In genomic region chr3:126983653-126984390, GRCh38 we compare ENCODE assay signal across 1 cellular context.
TF ChIP-seq lines count a peak whose summit lies in the region.

No MANE protein-coding gene starts in this region.

TF ChIP-seq in GM12878, 131 proteins besides CTCF, POLR2A, EP300 and RAD21 (continued from another document):
- TF ChIP-seq MEF2B (IDR thresholded peaks at IDR 0.05; ENCODE audit: partially characterized antibody, poor library complexity, severe bottlenecking) (no peak), ZBTB40 (IDR thresholded peaks at IDR 0.05; ENCODE audit: borderline replicate concordance) (no peak), NR2F1 (conservative IDR thresholded peaks at IDR 0.05) (peak; percentile 57), RAD51 (IDR thresholded peaks at IDR 0.05) (no peak), JUNB (IDR thresholded peaks at IDR 0.05) (no peak), HDAC6 (IDR thresholded peaks at IDR 0.05; ENCODE audit: unreplicated experiment) (no peak), SREBF1 (IDR thresholded peaks at IDR 0.05; ENCODE audit: low read length) (no peak), CUX1 (IDR thresholded peaks at IDR 0.05; ENCODE audit: insufficient replicate concordance, low read depth, low read length) (no peak), YY1 (IDR thresholded peaks at IDR 0.05; ENCODE audit: low read depth, low read length) (no peak), DPF2 (IDR thresholded peaks at IDR 0.05) (0 out of 2 replicates have a peak, but pooled peaks have one; percentile 36), RB1 (IDR thresholded peaks at IDR 0.05; ENCODE audit: borderline replicate concordance) (no peak), CHD1 (IDR thresholded peaks at IDR 0.05; ENCODE audit: low read depth, low read length) (no peak), GATAD2B (conservative IDR thresholded peaks at IDR 0.05; ENCODE audit: low read depth) (peak; percentile 63; the same call in 1 of the 2 replicates), IKZF1 (conservative IDR thresholded peaks at IDR 0.05) (peak; percentile 46), ZNF384 (IDR thresholded peaks at IDR 0.05; ENCODE audit: borderline replicate concordance, low read depth, low read length) (no peak), STAT1 (conservative IDR thresholded peaks at IDR 0.05) (no peak), ASH2L (IDR thresholded peaks at IDR 0.05; ENCODE audit: borderline replicate concordance, low read depth) (no peak), PBX3 (IDR thresholded peaks at IDR 0.05; ENCODE audit: insufficient replicate concordance, low read depth, low read length) (no peak), ELK1 (IDR thresholded peaks at IDR 0.05; ENCODE audit: low read depth, low read length) (no peak), ZNF274 (IDR thresholded peaks at IDR 0.05; ENCODE audit: insufficient read depth, insufficient read length) (no peak), NKRF (conservative IDR thresholded peaks at IDR 0.05) (no peak; the same call in 1 of the 2 replicates), NFYA (IDR thresholded peaks at IDR 0.05; ENCODE audit: borderline replicate concordance, low read depth, low read length) (no peak), SMARCA5 (IDR thresholded peaks at IDR 0.05) (0 out of 2 replicates have a peak, but pooled peaks have one; percentile 37)
- TF ChIP-seq, protein P1, sequence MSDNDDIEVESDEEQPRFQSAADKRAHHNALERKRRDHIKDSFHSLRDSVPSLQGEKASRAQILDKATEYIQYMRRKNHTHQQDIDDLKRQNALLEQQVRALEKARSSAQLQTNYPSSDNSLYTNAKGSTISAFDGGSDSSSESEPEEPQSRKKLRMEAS (IDR thresholded peaks at IDR 0.05; ENCODE audit: low read depth, low read length) = no peak
- TF ChIP-seq, protein P2, sequence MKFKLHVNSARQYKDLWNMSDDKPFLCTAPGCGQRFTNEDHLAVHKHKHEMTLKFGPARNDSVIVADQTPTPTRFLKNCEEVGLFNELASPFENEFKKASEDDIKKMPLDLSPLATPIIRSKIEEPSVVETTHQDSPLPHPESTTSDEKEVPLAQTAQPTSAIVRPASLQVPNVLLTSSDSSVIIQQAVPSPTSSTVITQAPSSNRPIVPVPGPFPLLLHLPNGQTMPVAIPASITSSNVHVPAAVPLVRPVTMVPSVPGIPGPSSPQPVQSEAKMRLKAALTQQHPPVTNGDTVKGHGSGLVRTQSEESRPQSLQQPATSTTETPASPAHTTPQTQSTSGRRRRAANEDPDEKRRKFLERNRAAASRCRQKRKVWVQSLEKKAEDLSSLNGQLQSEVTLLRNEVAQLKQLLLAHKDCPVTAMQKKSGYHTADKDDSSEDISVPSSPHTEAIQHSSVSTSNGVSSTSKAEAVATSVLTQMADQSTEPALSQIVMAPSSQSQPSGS (IDR thresholded peaks at IDR 0.05; ENCODE audit: low read length) = no peak
TF ChIP-seq in GM12878: peak in this region for 6.
